11 cellular contexts compared by ENCODE assay signal in genomic region chr15:70435369-70435768, GRCh38.
DNase-seq lines count a peak whose midpoint lies in the region; ATAC-seq and TF ChIP-seq lines count a peak whose summit lies in the region.
"Had no signal": no experiment of that assay in that cellular context is flagged by ENCODE, and none has a peak within 500 bp of the region (broad histone marks: within the 10 kb centered on the region; RNA-seq: fewer than 3 reads in every experiment).

No MANE protein-coding gene starts in this region.

- ATAC-seq in GM19463 (IDR thresholded peaks at IDR 0.05; ENCODE audit: unreplicated experiment) (peak; percentile 53), HG02973 (IDR thresholded peaks at IDR 0.05; ENCODE audit: unreplicated experiment) (no peak), upper lobe of right lung (no peak)

- H3K4me3 ChIP-seq in ectodermal cell (ENCODE audit: insufficient read depth, low read depth, low read length) (no peak overlapping the region), smooth muscle cell (no peak overlapping the region), thyroid gland (replicated peaks in 1 of 3) (no peak overlapping the region), upper lobe of right lung (no peak overlapping the region)

- H2AFZ ChIP-seq in smooth muscle cell (ENCODE audit: low read depth), result no peak overlapping the region

- no peaks in the 10 kb centered on the region for H3K9me3 ChIP-seq in KOPT-K1 (ENCODE audit: insufficient read depth, low read length, poor library complexity, severe bottlenecking)
- H3K9me3 ChIP-seq in ectodermal cell (ENCODE audit: control insufficient read depth, low read length), result no peaks in the 10 kb centered on the region
- H3K9me3 ChIP-seq in smooth muscle cell (replicated peaks; ENCODE audit: low read depth), result no peaks in the 10 kb centered on the region
- no peaks in the 10 kb centered on the region for H3K9me3 ChIP-seq in thyroid gland
- no peaks in the 10 kb centered on the region for H3K9me3 ChIP-seq in upper lobe of right lung

- no peak overlapping the region for H3K9ac ChIP-seq in smooth muscle cell (ENCODE audit: low read depth)

- H3K4me2 ChIP-seq in smooth muscle cell, result no peak overlapping the region

- no peaks in the 10 kb centered on the region for H3F3A ChIP-seq in smooth muscle cell (ENCODE audit: low read depth)

- no peaks in the 10 kb centered on the region for H4K20me1 ChIP-seq in smooth muscle cell (ENCODE audit: low read depth)

- intact Hi-C loops in thyroid gland (cut with DNase I), result no loop called here
- intact Hi-C loops in upper lobe of right lung (cut with DNase I), result no loop called here

- H3K27me3 ChIP-seq in ectodermal cell (ENCODE audit: control insufficient read depth, insufficient read depth, low read length, poor library complexity, severe bottlenecking) (no peaks in the 10 kb centered on the region), smooth muscle cell (ENCODE audit: low read depth) (no peaks in the 10 kb centered on the region), thyroid gland (no peaks in the 10 kb centered on the region), upper lobe of right lung (no peaks in the 10 kb centered on the region)

- H3K4me1 ChIP-seq in ectodermal cell (ENCODE audit: control insufficient read depth, insufficient read depth, low read length) (peaks cover 46% of the 10 kb centered on the region), smooth muscle cell (ENCODE audit: low read depth) (peaks cover 26% of the 10 kb centered on the region), thyroid gland (no peaks in the 10 kb centered on the region), upper lobe of right lung (no peaks in the 10 kb centered on the region)

- TF ChIP-seq POLR2A in thyroid gland (IDR thresholded peaks at IDR 0.05), result no peak

- DNase-seq in ELF-1 (ENCODE audit: low read depth, low spot score), result peak; percentile 49
- DNase-seq in smooth muscle cell (lab: John Stamatoyannopoulos, UW; ENCODE audit: unreplicated experiment), result no peak
- DNase-seq in thyroid gland, result no peak
- no peak for DNase-seq in upper lobe of right lung
- DNase-seq: HCEC 1CT, NCI-H446, SW 1271 had no signal

- no peak for TF ChIP-seq CTCF in smooth muscle cell (IDR thresholded peaks at IDR 0.05; ENCODE audit: borderline replicate concordance, insufficient read depth, poor library complexity, severe bottlenecking)
- no peak for TF ChIP-seq CTCF in thyroid gland (IDR thresholded peaks at IDR 0.05)
- TF ChIP-seq CTCF in upper lobe of right lung (IDR thresholded peaks at IDR 0.05), result no peak

- H3K79me2 ChIP-seq in smooth muscle cell (ENCODE audit: low read depth), result no peaks in the 10 kb centered on the region

- H3K36me3 ChIP-seq in KOPT-K1 (ENCODE audit: insufficient read depth, low read length) (no peaks in the 10 kb centered on the region), ectodermal cell (ENCODE audit: control insufficient read depth, insufficient read depth, low read length) (no peaks in the 10 kb centered on the region), smooth muscle cell (ENCODE audit: low read depth) (no peaks in the 10 kb centered on the region), thyroid gland (no peaks in the 10 kb centered on the region), upper lobe of right lung (no peaks in the 10 kb centered on the region)

- H3K27ac ChIP-seq in KOPT-K1 (ENCODE audit: low read depth, low read length, poor library complexity, severe bottlenecking), result peak overlapping the region; percentile 100
- peak overlapping the region; percentile 38 for H3K27ac ChIP-seq in ectodermal cell (ENCODE audit: insufficient read depth, low read depth, low read length, poor library complexity, severe bottlenecking)
- H3K27ac ChIP-seq in smooth muscle cell (ENCODE audit: low read depth), result no peak overlapping the region
- no peak overlapping the region for H3K27ac ChIP-seq in thyroid gland
- no peak overlapping the region for H3K27ac ChIP-seq in upper lobe of right lung

- WGBS in ectodermal cell, 2 experiments, result 85 to 88% methylated on average over 2 to 3 of the region's 3 CpGs
- 78% methylated on average over 3 of the region's 3 CpGs for WGBS in smooth muscle cell (ENCODE audit: low lambda C conversion rate)
- WGBS in thyroid gland, 2 donors, result 82 to 92% methylated on average over 3 of the region's 3 CpGs

Comparison
In these comparisons a context has a peak if more than half of its experiments do, and no peak if none do; other contexts are left out.
1. H3K27ac ChIP-seq: peak in KOPT-K1 (single experiment) and ectodermal cell (single experiment); none in smooth muscle cell (single experiment), thyroid gland (0 of 3) and upper lobe of right lung (single experiment).